8 cellular contexts compared by ENCODE assay signal in the genomic region with DNA sequence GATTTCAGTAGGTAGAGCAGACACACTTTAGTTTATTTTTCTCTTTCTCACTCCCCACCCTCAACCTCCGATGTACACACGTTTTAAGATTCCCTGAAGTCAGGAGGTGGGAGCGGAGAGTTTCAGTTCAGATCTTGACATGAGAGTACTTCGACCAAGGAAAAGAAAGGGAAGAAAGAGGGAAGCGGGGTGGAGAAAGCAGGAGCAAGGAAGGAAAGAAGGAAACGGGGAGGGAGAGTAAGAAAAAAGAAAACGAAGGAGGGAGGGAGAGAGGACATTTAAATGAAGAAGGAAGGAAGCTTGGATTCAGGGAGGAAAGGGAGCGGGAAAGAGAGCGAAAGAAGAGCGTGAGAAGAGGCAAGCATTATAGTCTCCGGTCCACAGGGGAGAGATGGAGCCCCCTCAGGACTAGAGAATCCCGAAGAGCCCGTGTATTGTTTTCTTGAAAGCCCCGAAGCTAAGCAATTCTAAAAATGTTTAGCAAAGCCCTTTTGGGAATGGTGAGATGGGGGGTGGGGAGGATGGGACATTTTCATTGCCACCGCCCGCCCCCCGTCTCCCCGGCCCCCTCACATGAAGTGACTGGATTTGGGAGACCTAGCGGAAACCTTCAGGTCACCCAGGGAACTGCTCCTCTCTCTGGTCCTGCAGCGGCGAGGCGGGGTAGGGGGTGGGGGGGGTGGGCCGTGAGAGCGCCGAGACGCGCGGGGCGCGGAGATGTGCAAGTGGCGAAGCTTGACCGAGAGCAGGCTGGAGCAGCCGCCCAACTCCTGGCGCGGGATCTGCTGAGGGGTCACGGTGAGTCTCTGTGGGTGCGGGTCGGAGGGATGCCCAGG. TPM values are rescaled to one million over a fixed set of nuclear protein-coding genes. Genes with fewer than 3 reads are reported as not detected.
DNase-seq lines count a peak whose midpoint lies in the region; ATAC-seq and TF ChIP-seq lines count a peak whose summit lies in the region.

No MANE protein-coding gene starts in this region.

- TF ChIP-seq CTCF in psoas muscle (IDR thresholded peaks at IDR 0.05), result no peak

- H3K9me3 ChIP-seq in SJSA1 (replicated peaks) (no peaks in the 10 kb centered on the region), psoas muscle (peaks cover 5% of the 10 kb centered on the region)

- ATAC-seq in psoas muscle, result peak; percentile 51 to 78 (median 68)
- no peak for ATAC-seq in GM21381 (IDR thresholded peaks at IDR 0.05; ENCODE audit: unreplicated experiment)

- no peak overlapping the region for H3K27ac ChIP-seq in SJSA1
- peak overlapping the region; percentile 73 for H3K27ac ChIP-seq in psoas muscle

- H3K27me3 ChIP-seq in SJSA1 (replicated peaks), result 0 out of 2 replicates have a peak, but pooled peaks cover 5% of the 10 kb centered on the region
- peaks cover 0 to 8% (median 0%) of the 10 kb centered on the region in 3 donors for H3K27me3 ChIP-seq in psoas muscle (ENCODE audit: insufficient read depth in 3 of 3, low read length in 2 of 3)

- DNase-seq in EL (peak; percentile 68), SJSA1 (ENCODE audit: low read depth in 1 of 2, low spot score in 2 of 2) (peak; percentile 23 to 41), germinal center (ENCODE audit: low spot score) (peak; percentile 78), psoas muscle (no peak), NCI-H226 (no peak), NCI-H1048 (lab: John Stamatoyannopoulos, UW) (no peak), HT-29 (ENCODE audit: low spot score) (no peak)

- H3K36me3 ChIP-seq in SJSA1, result no peaks in the 10 kb centered on the region
- H3K36me3 ChIP-seq in psoas muscle (ENCODE audit: insufficient read depth in 1 of 2, low read depth in 1 of 2), result peaks cover 0 to 3% of the 10 kb centered on the region in 2 donors

- 2 to 4% (median 2%) methylated on average over 24 to 38 of the region's 38 CpGs for WGBS in psoas muscle, 3 donors

- intact Hi-C loops in psoas muscle (cut with DNase I), result loop anchor here in 1 of 2 donors (10.0 kb wide), 1 partner anchor 246 kb away; no protein-coding TSS in a partner anchor

- H3K4me1 ChIP-seq in SJSA1 (replicated peaks), result peaks cover 10% of the 10 kb centered on the region; the same call in 1 of the 2 replicates
- no peaks in the 10 kb centered on the region for H3K4me1 ChIP-seq in psoas muscle

- H3K4me3 ChIP-seq in SJSA1 (peak overlapping the region; percentile 63), psoas muscle (peak overlapping the region; percentile 90)

RNA-seq across cellular contexts. Expression of a gene that starts 0.9 kb away (rescaled TPM):
- 8.9 and 19.1 TPM in 2 replicates for total RNA-seq in SJSA1 (2014; rRNA removed; shearing (Covaris generic))
- 10 to 100 TPM; 25.6 to 44.1 (median 41.4) TPM for total RNA-seq in psoas muscle
- polyA plus RNA-seq in psoas muscle, result 10 to 100 TPM; 10.3 to 38.5 (median 17.5) TPM
- 0.03 TPM in 1 of 2 replicates, not detected in the other for total RNA-seq in HT-29 (2014; rRNA removed; shearing (Covaris generic))

Comparison
In these comparisons a context has a peak if more than half of its experiments do, and no peak if none do; other contexts are left out.
1. DNase-seq: peak in EL (single experiment), SJSA1 (2 of 2) and germinal center (single experiment); none in psoas muscle (0 of 2), NCI-H226 (single experiment), NCI-H1048 (single experiment) and HT-29 (single experiment).